In genomic region chr13:99431927-99432636, GRCh38 we compare ENCODE assay signal across 8 cellular contexts.
DNase-seq lines count a peak whose midpoint lies in the region; ATAC-seq and TF ChIP-seq lines count a peak whose summit lies in the region.

No MANE protein-coding gene starts in this region.

- H3F3A ChIP-seq in MM.1S (ENCODE audit: insufficient read depth, low read length): peaks cover 12% of the 10 kb centered on the region

- no peak overlapping the region for H2AFZ ChIP-seq in MM.1S (ENCODE audit: low read length)

- no peaks in the 10 kb centered on the region for H3K27me3 Mint-ChIP-seq in effector memory CD8-positive, alpha-beta T cell

- TF ChIP-seq POLR2A in transverse colon (IDR thresholded peaks at IDR 0.05): no peak

- H3K9me2 ChIP-seq in MM.1S (replicated peaks; ENCODE audit: insufficient read depth, low read length): no peaks in the 10 kb centered on the region

- intact Hi-C loops in transverse colon (cut with DNase I; ENCODE audit: low total_unique reads): no loop called here

- no peaks in the 10 kb centered on the region for H3K9me3 Mint-ChIP-seq in effector memory CD8-positive, alpha-beta T cell

- TF ChIP-seq EP300 in transverse colon (IDR thresholded peaks at IDR 0.05; ENCODE audit: low read depth): no peak

- no peaks in the 10 kb centered on the region for H4K20me1 ChIP-seq in MM.1S (ENCODE audit: insufficient read depth, low read length)

- H3K27ac ChIP-seq in MM.1S (ENCODE audit: low read length) (no peak overlapping the region), transverse colon (peak overlapping the region; percentile 28 to 61 (median 42))

- in situ Hi-C loops in transverse colon (cut with MboI; ENCODE audit: low pct_ligation_motif_present in 1 of 4, low pct_unique_long_range_greater_than_20kb in 1 of 4, low sequenced_read_pairs in 3 of 4): loop anchor here (10.0 to 25.0 kb wide), 3 partner anchors 47 to 245 kb away; no protein-coding TSS in a partner anchor

- H3K4me3 ChIP-seq in GM08714 (ENCODE audit: low read length) (peak overlapping the region; percentile 6; the same call in 1 of the 2 replicates), MM.1S (ENCODE audit: low read length) (peak overlapping the region; percentile 45), transverse colon (peak overlapping the region in 1 of 4 donors; percentile 23)

- peak overlapping the region; percentile 82 to 85 for H3K4me3 Mint-ChIP-seq in effector memory CD8-positive, alpha-beta T cell

- no peaks in the 10 kb centered on the region for H3K79me2 ChIP-seq in MM.1S (ENCODE audit: low read length)

- H3K27me3 ChIP-seq in MM.1S (replicated peaks; ENCODE audit: insufficient read depth, low read length) (peaks cover 43% of the 10 kb centered on the region), transverse colon (no peaks in the 10 kb centered on the region)

- TF ChIP-seq CTCF in MM.1S (IDR thresholded peaks at IDR 0.05; ENCODE audit: low read length): no peak
- no peak for TF ChIP-seq CTCF in transverse colon (IDR thresholded peaks at IDR 0.05)

- WGBS in transverse colon (ENCODE audit: low coverage in 1 of 2), 2 donors: 35 to 72% methylated on average over 4 to 18 of the region's 18 CpGs

- no peak overlapping the region for H3K9ac ChIP-seq in MM.1S (ENCODE audit: low read length)

- peak overlapping the region; percentile 94 for H3K4me2 ChIP-seq in MM.1S (ENCODE audit: low read depth, low read length)

- no peaks in the 10 kb centered on the region for H3K9me3 ChIP-seq in MM.1S (replicated peaks; ENCODE audit: insufficient read depth, low read length)
- no peaks in the 10 kb centered on the region for H3K9me3 ChIP-seq in transverse colon

- no peaks in the 10 kb centered on the region for H3K36me3 ChIP-seq in MM.1S (replicated peaks; ENCODE audit: insufficient read depth, low read length)
- no peaks in the 10 kb centered on the region for H3K36me3 ChIP-seq in transverse colon

- DNase-seq in MM.1S (no peak), transverse colon (no peak), ureter (ENCODE audit: low spot score) (no peak), T1000 (lab: John Stamatoyannopoulos, UW) (no peak)
- peak in 1 of 3 experiments; percentile 25 for DNase-seq in effector memory CD8-positive, alpha-beta T cell
- DNase-seq in stimulated activated CD4-positive, alpha-beta T cell treated with anti-CD3 and anti-CD28 coated beads, Interleukin-12 subunit alpha, Interleukin-12 subunit beta, amount 100 ng/mL, for 4 hours: no peak

- peaks cover 40 to 43% of the 10 kb centered on the region in 2 donors for H3K4me1 Mint-ChIP-seq in effector memory CD8-positive, alpha-beta T cell (ENCODE audit: low read depth in 2 of 2)

- peaks cover 42% of the 10 kb centered on the region for H3K36me3 Mint-ChIP-seq in effector memory CD8-positive, alpha-beta T cell (ENCODE audit: insufficient read depth)

- H3K27ac Mint-ChIP-seq in effector memory CD8-positive, alpha-beta T cell: peak overlapping the region; percentile 98 to 99

- peak; percentile 29 for ATAC-seq in GM21528 (IDR thresholded peaks at IDR 0.05; ENCODE audit: low FRiP score, unreplicated experiment)
- no peak for ATAC-seq in effector memory CD8-positive, alpha-beta T cell (replicated peaks)

- H3K4me1 ChIP-seq in MM.1S (ENCODE audit: low read length) (peaks cover 9% of the 10 kb centered on the region), transverse colon (peaks cover 0 to 15% (median 2%) of the 10 kb centered on the region in 4 donors)
